Comparison of ENCODE assay signal across 1 cellular context in genomic region chr19:23095406-23095805, GRCh38.
TF ChIP-seq lines count a peak whose summit lies in the region.

No MANE protein-coding gene starts in this region.

TF ChIP-seq in GM23338, 12 proteins besides CTCF, POLR2A, EP300 and RAD21 (continued from another document):
- TF ChIP-seq JUNB (IDR thresholded peaks at IDR 0.05; ENCODE audit: unreplicated experiment) = no peak
- TF ChIP-seq REST (IDR thresholded peaks at IDR 0.05; ENCODE audit: unreplicated experiment) = no peak
- no peak for TF ChIP-seq POLR2AphosphoS5 (IDR thresholded peaks at IDR 0.05; ENCODE audit: low read depth)
- TF ChIP-seq CREB1 (CRISPR knock-in tag; IDR thresholded peaks at IDR 0.05; ENCODE audit: low read depth) = no peak
